Comparison of ENCODE assay signal across 1 cellular context in the genomic region with DNA sequence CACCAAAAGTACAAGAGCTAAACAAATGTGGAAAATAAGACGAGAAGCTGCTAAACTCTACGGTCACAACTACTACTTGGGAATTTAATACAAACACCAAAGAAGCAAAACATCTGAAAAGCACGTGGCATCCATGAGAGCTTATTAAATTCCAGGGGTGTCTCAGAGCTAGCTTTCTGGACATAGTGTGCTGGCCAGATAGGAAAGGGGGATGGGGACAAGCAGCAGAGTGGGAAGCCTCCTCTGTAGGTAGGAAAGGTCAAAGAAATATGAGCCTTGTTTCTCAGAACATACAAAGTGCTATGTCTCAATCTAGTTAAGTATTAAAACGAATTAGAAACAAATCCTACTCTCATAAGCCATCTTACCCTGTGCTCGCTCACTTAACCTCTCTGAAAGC.
TF ChIP-seq lines count a peak whose summit lies in the region.

No MANE protein-coding gene starts in this region.

TF ChIP-seq in HepG2, 621 proteins besides CTCF, POLR2A, EP300 and RAD21:
- TF ChIP-seq MLLT10 (CRISPR knock-in tag; IDR thresholded peaks at IDR 0.05) (no peak), ZNF773 (CRISPR knock-in tag; IDR thresholded peaks at IDR 0.05; ENCODE audit: borderline replicate concordance) (no peak), SATB2 (CRISPR knock-in tag; IDR thresholded peaks at IDR 0.05) (no peak), TOE1 (CRISPR knock-in tag; IDR thresholded peaks at IDR 0.05) (no peak), ZNF317 (CRISPR knock-in tag; IDR thresholded peaks at IDR 0.05) (no peak), TEAD3 (CRISPR knock-in tag; optimal IDR thresholded peaks at IDR 0.05; ENCODE audit: borderline replicate concordance) (peak; percentile 27), SIX4 (CRISPR knock-in tag; IDR thresholded peaks at IDR 0.05) (peak; percentile 78), ZNF746 (CRISPR knock-in tag; IDR thresholded peaks at IDR 0.05) (no peak), ZKSCAN8 (CRISPR knock-in tag; IDR thresholded peaks at IDR 0.05; ENCODE audit: borderline replicate concordance) (no peak), ATAD3A (CRISPR knock-in tag; IDR thresholded peaks at IDR 0.05) (no peak), TSC22D2 (CRISPR knock-in tag; IDR thresholded peaks at IDR 0.05; ENCODE audit: borderline replicate concordance) (no peak), SALL2 (CRISPR knock-in tag; IDR thresholded peaks at IDR 0.05) (no peak), ZNF354B (CRISPR knock-in tag; IDR thresholded peaks at IDR 0.05) (no peak), MYC (CRISPR knock-in tag; IDR thresholded peaks at IDR 0.05; ENCODE audit: borderline replicate concordance) (no peak)
- TF ChIP-seq, protein P1, sequence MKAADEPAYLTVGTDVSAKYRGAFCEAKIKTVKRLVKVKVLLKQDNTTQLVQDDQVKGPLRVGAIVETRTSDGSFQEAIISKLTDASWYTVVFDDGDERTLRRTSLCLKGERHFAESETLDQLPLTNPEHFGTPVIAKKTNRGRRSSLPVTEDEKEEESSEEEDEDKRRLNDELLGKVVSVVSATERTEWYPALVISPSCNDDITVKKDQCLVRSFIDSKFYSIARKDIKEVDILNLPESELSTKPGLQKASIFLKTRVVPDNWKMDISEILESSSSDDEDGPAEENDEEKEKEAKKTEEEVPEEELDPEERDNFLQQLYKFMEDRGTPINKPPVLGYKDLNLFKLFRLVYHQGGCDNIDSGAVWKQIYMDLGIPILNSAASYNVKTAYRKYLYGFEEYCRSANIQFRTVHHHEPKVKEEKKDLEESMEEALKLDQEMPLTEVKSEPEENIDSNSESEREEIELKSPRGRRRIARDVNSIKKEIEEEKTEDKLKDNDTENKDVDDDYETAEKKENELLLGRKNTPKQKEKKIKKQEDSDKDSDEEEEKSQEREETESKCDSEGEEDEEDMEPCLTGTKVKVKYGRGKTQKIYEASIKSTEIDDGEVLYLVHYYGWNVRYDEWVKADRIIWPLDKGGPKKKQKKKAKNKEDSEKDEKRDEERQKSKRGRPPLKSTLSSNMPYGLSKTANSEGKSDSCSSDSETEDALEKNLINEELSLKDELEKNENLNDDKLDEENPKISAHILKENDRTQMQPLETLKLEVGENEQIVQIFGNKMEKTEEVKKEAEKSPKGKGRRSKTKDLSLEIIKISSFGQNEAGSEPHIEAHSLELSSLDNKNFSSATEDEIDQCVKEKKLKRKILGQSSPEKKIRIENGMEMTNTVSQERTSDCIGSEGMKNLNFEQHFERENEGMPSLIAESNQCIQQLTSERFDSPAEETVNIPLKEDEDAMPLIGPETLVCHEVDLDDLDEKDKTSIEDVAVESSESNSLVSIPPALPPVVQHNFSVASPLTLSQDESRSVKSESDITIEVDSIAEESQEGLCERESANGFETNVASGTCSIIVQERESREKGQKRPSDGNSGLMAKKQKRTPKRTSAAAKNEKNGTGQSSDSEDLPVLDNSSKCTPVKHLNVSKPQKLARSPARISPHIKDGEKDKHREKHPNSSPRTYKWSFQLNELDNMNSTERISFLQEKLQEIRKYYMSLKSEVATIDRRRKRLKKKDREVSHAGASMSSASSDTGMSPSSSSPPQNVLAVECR (CRISPR knock-in tag; IDR thresholded peaks at IDR 0.05; ENCODE audit: borderline replicate concordance) = peak; percentile 7; the same call in 1 of the 2 replicates
- TF ChIP-seq, protein P2, sequence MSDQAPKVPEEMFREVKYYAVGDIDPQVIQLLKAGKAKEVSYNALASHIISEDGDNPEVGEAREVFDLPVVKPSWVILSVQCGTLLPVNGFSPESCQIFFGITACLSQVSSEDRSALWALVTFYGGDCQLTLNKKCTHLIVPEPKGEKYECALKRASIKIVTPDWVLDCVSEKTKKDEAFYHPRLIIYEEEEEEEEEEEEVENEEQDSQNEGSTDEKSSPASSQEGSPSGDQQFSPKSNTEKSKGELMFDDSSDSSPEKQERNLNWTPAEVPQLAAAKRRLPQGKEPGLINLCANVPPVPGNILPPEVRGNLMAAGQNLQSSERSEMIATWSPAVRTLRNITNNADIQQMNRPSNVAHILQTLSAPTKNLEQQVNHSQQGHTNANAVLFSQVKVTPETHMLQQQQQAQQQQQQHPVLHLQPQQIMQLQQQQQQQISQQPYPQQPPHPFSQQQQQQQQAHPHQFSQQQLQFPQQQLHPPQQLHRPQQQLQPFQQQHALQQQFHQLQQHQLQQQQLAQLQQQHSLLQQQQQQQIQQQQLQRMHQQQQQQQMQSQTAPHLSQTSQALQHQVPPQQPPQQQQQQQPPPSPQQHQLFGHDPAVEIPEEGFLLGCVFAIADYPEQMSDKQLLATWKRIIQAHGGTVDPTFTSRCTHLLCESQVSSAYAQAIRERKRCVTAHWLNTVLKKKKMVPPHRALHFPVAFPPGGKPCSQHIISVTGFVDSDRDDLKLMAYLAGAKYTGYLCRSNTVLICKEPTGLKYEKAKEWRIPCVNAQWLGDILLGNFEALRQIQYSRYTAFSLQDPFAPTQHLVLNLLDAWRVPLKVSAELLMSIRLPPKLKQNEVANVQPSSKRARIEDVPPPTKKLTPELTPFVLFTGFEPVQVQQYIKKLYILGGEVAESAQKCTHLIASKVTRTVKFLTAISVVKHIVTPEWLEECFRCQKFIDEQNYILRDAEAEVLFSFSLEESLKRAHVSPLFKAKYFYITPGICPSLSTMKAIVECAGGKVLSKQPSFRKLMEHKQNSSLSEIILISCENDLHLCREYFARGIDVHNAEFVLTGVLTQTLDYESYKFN (CRISPR knock-in tag; conservative IDR thresholded peaks at IDR 0.05) = 0 out of 2 replicates have a peak, but pooled peaks have one; percentile 21
- TF ChIP-seq, protein P3, sequence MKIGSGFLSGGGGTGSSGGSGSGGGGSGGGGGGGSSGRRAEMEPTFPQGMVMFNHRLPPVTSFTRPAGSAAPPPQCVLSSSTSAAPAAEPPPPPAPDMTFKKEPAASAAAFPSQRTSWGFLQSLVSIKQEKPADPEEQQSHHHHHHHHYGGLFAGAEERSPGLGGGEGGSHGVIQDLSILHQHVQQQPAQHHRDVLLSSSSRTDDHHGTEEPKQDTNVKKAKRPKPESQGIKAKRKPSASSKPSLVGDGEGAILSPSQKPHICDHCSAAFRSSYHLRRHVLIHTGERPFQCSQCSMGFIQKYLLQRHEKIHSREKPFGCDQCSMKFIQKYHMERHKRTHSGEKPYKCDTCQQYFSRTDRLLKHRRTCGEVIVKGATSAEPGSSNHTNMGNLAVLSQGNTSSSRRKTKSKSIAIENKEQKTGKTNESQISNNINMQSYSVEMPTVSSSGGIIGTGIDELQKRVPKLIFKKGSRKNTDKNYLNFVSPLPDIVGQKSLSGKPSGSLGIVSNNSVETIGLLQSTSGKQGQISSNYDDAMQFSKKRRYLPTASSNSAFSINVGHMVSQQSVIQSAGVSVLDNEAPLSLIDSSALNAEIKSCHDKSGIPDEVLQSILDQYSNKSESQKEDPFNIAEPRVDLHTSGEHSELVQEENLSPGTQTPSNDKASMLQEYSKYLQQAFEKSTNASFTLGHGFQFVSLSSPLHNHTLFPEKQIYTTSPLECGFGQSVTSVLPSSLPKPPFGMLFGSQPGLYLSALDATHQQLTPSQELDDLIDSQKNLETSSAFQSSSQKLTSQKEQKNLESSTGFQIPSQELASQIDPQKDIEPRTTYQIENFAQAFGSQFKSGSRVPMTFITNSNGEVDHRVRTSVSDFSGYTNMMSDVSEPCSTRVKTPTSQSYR (CRISPR knock-in tag; IDR thresholded peaks at IDR 0.05; ENCODE audit: borderline replicate concordance) = peak; percentile 40; the same call in 1 of the 2 replicates
- TF ChIP-seq, protein P4, sequence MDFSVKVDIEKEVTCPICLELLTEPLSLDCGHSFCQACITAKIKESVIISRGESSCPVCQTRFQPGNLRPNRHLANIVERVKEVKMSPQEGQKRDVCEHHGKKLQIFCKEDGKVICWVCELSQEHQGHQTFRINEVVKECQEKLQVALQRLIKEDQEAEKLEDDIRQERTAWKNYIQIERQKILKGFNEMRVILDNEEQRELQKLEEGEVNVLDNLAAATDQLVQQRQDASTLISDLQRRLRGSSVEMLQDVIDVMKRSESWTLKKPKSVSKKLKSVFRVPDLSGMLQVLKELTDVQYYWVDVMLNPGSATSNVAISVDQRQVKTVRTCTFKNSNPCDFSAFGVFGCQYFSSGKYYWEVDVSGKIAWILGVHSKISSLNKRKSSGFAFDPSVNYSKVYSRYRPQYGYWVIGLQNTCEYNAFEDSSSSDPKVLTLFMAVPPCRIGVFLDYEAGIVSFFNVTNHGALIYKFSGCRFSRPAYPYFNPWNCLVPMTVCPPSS (IDR thresholded peaks at IDR 0.05) = no peak
- TF ChIP-seq, protein P5, sequence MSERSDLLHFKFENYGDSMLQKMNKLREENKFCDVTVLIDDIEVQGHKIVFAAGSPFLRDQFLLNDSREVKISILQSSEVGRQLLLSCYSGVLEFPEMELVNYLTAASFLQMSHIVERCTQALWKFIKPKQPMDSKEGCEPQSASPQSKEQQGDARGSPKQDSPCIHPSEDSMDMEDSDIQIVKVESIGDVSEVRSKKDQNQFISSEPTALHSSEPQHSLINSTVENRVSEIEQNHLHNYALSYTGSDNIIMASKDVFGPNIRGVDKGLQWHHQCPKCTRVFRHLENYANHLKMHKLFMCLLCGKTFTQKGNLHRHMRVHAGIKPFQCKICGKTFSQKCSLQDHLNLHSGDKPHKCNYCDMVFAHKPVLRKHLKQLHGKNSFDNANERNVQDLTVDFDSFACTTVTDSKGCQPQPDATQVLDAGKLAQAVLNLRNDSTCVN (CRISPR knock-in tag; IDR thresholded peaks at IDR 0.05; ENCODE audit: borderline replicate concordance) = no peak
- TF ChIP-seq, protein P6, sequence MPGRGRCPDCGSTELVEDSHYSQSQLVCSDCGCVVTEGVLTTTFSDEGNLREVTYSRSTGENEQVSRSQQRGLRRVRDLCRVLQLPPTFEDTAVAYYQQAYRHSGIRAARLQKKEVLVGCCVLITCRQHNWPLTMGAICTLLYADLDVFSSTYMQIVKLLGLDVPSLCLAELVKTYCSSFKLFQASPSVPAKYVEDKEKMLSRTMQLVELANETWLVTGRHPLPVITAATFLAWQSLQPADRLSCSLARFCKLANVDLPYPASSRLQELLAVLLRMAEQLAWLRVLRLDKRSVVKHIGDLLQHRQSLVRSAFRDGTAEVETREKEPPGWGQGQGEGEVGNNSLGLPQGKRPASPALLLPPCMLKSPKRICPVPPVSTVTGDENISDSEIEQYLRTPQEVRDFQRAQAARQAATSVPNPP (CRISPR knock-in tag; IDR thresholded peaks at IDR 0.05) = no peak
- TF ChIP-seq, protein P7, sequence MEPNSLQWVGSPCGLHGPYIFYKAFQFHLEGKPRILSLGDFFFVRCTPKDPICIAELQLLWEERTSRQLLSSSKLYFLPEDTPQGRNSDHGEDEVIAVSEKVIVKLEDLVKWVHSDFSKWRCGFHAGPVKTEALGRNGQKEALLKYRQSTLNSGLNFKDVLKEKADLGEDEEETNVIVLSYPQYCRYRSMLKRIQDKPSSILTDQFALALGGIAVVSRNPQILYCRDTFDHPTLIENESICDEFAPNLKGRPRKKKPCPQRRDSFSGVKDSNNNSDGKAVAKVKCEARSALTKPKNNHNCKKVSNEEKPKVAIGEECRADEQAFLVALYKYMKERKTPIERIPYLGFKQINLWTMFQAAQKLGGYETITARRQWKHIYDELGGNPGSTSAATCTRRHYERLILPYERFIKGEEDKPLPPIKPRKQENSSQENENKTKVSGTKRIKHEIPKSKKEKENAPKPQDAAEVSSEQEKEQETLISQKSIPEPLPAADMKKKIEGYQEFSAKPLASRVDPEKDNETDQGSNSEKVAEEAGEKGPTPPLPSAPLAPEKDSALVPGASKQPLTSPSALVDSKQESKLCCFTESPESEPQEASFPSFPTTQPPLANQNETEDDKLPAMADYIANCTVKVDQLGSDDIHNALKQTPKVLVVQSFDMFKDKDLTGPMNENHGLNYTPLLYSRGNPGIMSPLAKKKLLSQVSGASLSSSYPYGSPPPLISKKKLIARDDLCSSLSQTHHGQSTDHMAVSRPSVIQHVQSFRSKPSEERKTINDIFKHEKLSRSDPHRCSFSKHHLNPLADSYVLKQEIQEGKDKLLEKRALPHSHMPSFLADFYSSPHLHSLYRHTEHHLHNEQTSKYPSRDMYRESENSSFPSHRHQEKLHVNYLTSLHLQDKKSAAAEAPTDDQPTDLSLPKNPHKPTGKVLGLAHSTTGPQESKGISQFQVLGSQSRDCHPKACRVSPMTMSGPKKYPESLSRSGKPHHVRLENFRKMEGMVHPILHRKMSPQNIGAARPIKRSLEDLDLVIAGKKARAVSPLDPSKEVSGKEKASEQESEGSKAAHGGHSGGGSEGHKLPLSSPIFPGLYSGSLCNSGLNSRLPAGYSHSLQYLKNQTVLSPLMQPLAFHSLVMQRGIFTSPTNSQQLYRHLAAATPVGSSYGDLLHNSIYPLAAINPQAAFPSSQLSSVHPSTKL (CRISPR knock-in tag; IDR thresholded peaks at IDR 0.05) = 0 out of 2 replicates have a peak, but pooled peaks have one; percentile 15
- TF ChIP-seq, protein P8, sequence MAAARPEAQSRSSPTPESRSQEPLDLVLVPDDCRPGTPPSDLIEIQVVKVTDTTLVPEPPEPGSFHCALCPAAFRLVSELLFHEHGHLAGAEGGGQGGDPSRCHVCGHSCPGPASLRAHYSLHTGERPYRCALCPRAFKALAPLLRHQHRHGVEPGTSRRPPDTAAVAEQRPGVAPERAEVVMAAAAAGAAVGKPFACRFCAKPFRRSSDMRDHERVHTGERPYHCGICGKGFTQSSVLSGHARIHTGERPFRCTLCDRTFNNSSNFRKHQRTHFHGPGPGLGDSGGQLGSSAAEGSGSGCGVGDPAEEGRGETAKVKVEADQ (CRISPR knock-in tag; IDR thresholded peaks at IDR 0.05; ENCODE audit: borderline replicate concordance) = no peak
